30 cellular contexts compared by ENCODE assay signal in genomic region chr6:42467651-42468050, GRCh38.
"Had no signal": no experiment of that assay in that cellular context is flagged by ENCODE, and none has a peak within 500 bp of the region (broad histone marks: within the 10 kb centered on the region; RNA-seq: fewer than 3 reads in every experiment).

No MANE protein-coding gene starts in this region.

- DNase-seq: kidney glomerular epithelial cell; left cardiac atrium; left ventricle myocardium superior; lower lobe of right lung; mammary epithelial cell; mesenchymal stem cell; naive thymus-derived CD8-positive, alpha-beta T cell; nucleus accumbens; pancreas; posterior cingulate gyrus; retina; right cardiac atrium; stimulated activated CD4-positive, alpha-beta T cell treated with anti-CD3 and anti-CD28 coated beads, Interleukin-12 subunit alpha, Interleukin-12 subunit beta, amount 100 ng/mL, for 4 hours; stimulated activated CD4-positive, alpha-beta T cell treated with anti-CD3 and anti-CD28 coated beads, Interleukin-15, amount 100 ng/mL, for 24 hours; stimulated activated CD4-positive, alpha-beta T cell treated with anti-CD3 and anti-CD28 coated beads, Interleukin-2, amount 100 ng/mL, for 24 hours; stimulated activated CD4-positive, alpha-beta T cell treated with anti-CD3 and anti-CD28 coated beads, Interleukin-4, amount 100 ng/mL, for 1 hour; stimulated activated naive B cell treated with anti-CD40 and anti-IgM and Interleukin-4, amounts not matched to agents 10 μg/mL and 1 μg/mL and 100 μg/mL, for 72 hours; stimulated activated naive CD8-positive, alpha-beta T cell treated with anti-CD3 and anti-CD28 coated beads, Interleukin-15, Interleukin-2, amounts not matched to agents 100 U/mL and 50 U/mL, for 24 hours; stomach; testis; thyroid gland; transverse colon; upper lobe of left lung had no signal

- H3K4me3 ChIP-seq: lower lobe of right lung, pancreas, prostate gland, skin epidermis, stomach, testis, thyroid gland, transverse colon, upper lobe of left lung, vagina had no signal

- H3K27me3 Mint-ChIP-seq: naive thymus-derived CD8-positive, alpha-beta T cell had no signal

- H3K27ac Mint-ChIP-seq: naive thymus-derived CD8-positive, alpha-beta T cell; nephron; stimulated activated naive B cell treated with anti-CD40 and anti-IgM and Interleukin-4, amounts not matched to agents 10 μg/mL and 1 μg/mL and 100 μg/mL, for 72 hours had no signal

- ATAC-seq: left cardiac atrium; left lobe of liver; left ventricle myocardium superior; lower lobe of right lung; naive thymus-derived CD8-positive, alpha-beta T cell; pancreas; right cardiac atrium; sciatic nerve; stimulated activated naive B cell treated with anti-CD40 and anti-IgM and Interleukin-4, amounts not matched to agents 10 μg/mL and 1 μg/mL and 100 μg/mL, for 72 hours; stimulated activated naive CD8-positive, alpha-beta T cell treated with anti-CD3 and anti-CD28 coated beads, Interleukin-15, Interleukin-2, amounts not matched to agents 100 U/mL and 50 U/mL, for 24 hours had no signal

- H3K4me1 Mint-ChIP-seq: nephron; neural crest cell; stimulated activated naive B cell treated with anti-CD40 and anti-IgM and Interleukin-4, amounts not matched to agents 10 μg/mL and 1 μg/mL and 100 μg/mL, for 72 hours had no signal

- H3K4me3 Mint-ChIP-seq: naive thymus-derived CD8-positive, alpha-beta T cell; nephron; neural crest cell; stimulated activated naive B cell treated with anti-CD40 and anti-IgM and Interleukin-4, amounts not matched to agents 10 μg/mL and 1 μg/mL and 100 μg/mL, for 72 hours had no signal
